ENCODE assay signal across 15 cellular contexts in the genomic region with DNA sequence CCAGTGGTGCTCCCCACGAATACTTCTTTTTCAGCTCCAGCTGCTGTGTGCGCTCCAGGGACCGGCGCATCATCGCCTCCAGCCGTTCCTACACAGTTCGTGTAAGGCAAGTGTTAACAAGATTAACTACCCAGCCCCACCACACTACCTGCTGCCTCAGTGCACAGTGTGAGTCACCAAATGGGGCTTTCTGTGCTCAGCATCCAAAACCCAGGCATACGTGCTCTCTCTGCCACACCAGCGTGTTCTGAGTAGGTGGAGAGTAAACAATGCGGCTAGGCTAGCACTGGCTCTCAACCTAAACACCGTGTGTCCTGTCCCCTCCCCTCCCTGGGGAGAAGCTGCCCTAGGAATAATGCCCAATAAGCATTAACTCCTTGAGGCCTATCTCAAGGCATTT.
DNase-seq lines count a peak whose midpoint lies in the region; ATAC-seq and TF ChIP-seq lines count a peak whose summit lies in the region.
"Had no signal": no experiment of that assay in that cellular context is flagged by ENCODE, and none has a peak within 500 bp of the region (broad histone marks: within the 10 kb centered on the region; RNA-seq: fewer than 3 reads in every experiment).

No MANE protein-coding gene starts in this region.

- CTCF ChIA-PET in SK-N-SH (lab: Yijun Ruan, JAX) = interaction anchor here (0.6 to 2.7 kb wide), 2 partner anchors 11 to 13 kb away, joined by 3 to 8 read pairs; no protein-coding TSS in a partner anchor

- no peak for TF ChIP-seq EP300 in SK-N-SH (IDR thresholded peaks at IDR 0.05; ENCODE audit: borderline replicate concordance in 1 of 2, low read depth in 1 of 2, low read length in 1 of 2)

- H4K20me1 ChIP-seq in BLaER1 (no peaks in the 10 kb centered on the region), SK-N-SH (ENCODE audit: insufficient read depth) (no peaks in the 10 kb centered on the region)

- H3K4me1 ChIP-seq in BLaER1 = peaks cover 56% of the 10 kb centered on the region
- no peaks in the 10 kb centered on the region; a peak in 1 of 4 replicates for H3K4me1 ChIP-seq in SK-N-SH (ENCODE audit: control insufficient read depth in 1 of 2, insufficient read depth in 2 of 2, low read depth in 1 of 2, low read length in 1 of 2)
- H3K4me1 ChIP-seq: heart left ventricle, sigmoid colon, vagina had no signal

- no peaks in the 10 kb centered on the region for H3F3A ChIP-seq in SK-N-SH (replicated peaks; ENCODE audit: insufficient read depth)

- H3K9ac ChIP-seq in BLaER1 (no peak overlapping the region), SK-N-SH (no peak overlapping the region)

- H3K4me3 ChIP-seq in BLaER1 (no peak overlapping the region), SK-N-SH (ENCODE audit: low read depth in 2 of 2, low read length in 1 of 2) (no peak overlapping the region)
- H3K4me3 ChIP-seq: heart left ventricle, sigmoid colon, vagina had no signal

- no peak overlapping the region for H2AFZ ChIP-seq in SK-N-SH (ENCODE audit: low read depth)

- TF ChIP-seq RAD21 in SK-N-SH (IDR thresholded peaks at IDR 0.05; ENCODE audit: low read length) = no peak

- H3K79me2 ChIP-seq in SK-N-SH (ENCODE audit: insufficient read depth) = no peaks in the 10 kb centered on the region

- H3K36me3 ChIP-seq in BLaER1 (no peaks in the 10 kb centered on the region), SK-N-SH (replicated peaks in 1 of 2; ENCODE audit: control insufficient read depth in 1 of 2, insufficient read depth in 2 of 2, low read length in 1 of 2) (no peaks in the 10 kb centered on the region)
- H3K36me3 ChIP-seq: heart left ventricle, sigmoid colon, vagina had no signal

- H3K27ac ChIP-seq in BLaER1 (no peak overlapping the region), SK-N-SH (ENCODE audit: low read depth in 2 of 2, low read length in 1 of 2) (no peak overlapping the region)
- H3K27ac ChIP-seq: heart left ventricle, sigmoid colon, vagina had no signal

- POLR2A ChIA-PET in SK-N-SH (lab: Yijun Ruan, JAX) = no interaction called here

- H3K9me2 ChIP-seq in SK-N-SH = no peaks in the 10 kb centered on the region

- WGBS in SK-N-SH (ENCODE audit: low lambda C conversion rate) = 44% methylated on average over 11 of the region's 11 CpGs

- peaks cover 3% of the 10 kb centered on the region; the same call in 1 of the 2 replicates for H3K27me3 ChIP-seq in BLaER1
- H3K27me3 ChIP-seq in SK-N-SH (ENCODE audit: insufficient read depth) = peaks cover 4% of the 10 kb centered on the region; the same call in 1 of the 2 replicates
- H3K27me3 ChIP-seq: sigmoid colon, vagina had no signal

- no peak for TF ChIP-seq CTCF in SK-N-SH (IDR thresholded peaks at IDR 0.05)

- H3K9me3 ChIP-seq in BLaER1 (no peaks in the 10 kb centered on the region), SK-N-SH (no peaks in the 10 kb centered on the region)
- H3K9me3 ChIP-seq: heart left ventricle, sigmoid colon, vagina had no signal

- H3K4me2 ChIP-seq in BLaER1 (peak overlapping the region; percentile 49), SK-N-SH (no peak overlapping the region)

- ATAC-seq in GM19025 (IDR thresholded peaks at IDR 0.05; ENCODE audit: low read depth, unreplicated experiment) = peak; percentile 56
- ATAC-seq in GM21447 (IDR thresholded peaks at IDR 0.05; ENCODE audit: unreplicated experiment) = no peak
- ATAC-seq: heart left ventricle had no signal

- DNase-seq in NCI-H187 treated with DMSO at 0.1 percent for 48 hours (lab: John Stamatoyannopoulos, UW) = peak; percentile 8
- peak; percentile 6 for DNase-seq in cerebellum (ENCODE audit: low spot score)
- no peak for DNase-seq in SK-N-SH
- no peak for DNase-seq in NCI-H1092 treated with DMSO at 0.1 percent for 48 hours (lab: John Stamatoyannopoulos, UW)
- DNase-seq in activated naive CD4-positive, alpha-beta T cell treated with Interleukin-2 at 50 U/mL for 16 hours = no peak
- DNase-seq: activated CD4-positive, alpha-beta T cell treated with anti-CD3 and anti-CD28 coated beads for 1 hour; activated naive CD8-positive, alpha-beta T cell treated with anti-CD3 and anti-CD28 coated beads for 36 hours; heart left ventricle; MV-4-11; RPMI8226; sigmoid colon had no signal

TF ChIP-seq in SK-N-SH, 30 proteins besides CTCF, POLR2A, EP300 and RAD21:
- TF ChIP-seq, protein P1, sequence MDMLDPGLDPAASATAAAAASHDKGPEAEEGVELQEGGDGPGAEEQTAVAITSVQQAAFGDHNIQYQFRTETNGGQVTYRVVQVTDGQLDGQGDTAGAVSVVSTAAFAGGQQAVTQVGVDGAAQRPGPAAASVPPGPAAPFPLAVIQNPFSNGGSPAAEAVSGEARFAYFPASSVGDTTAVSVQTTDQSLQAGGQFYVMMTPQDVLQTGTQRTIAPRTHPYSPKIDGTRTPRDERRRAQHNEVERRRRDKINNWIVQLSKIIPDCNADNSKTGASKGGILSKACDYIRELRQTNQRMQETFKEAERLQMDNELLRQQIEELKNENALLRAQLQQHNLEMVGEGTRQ (IDR thresholded peaks at IDR 0.05; ENCODE audit: borderline replicate concordance, low read depth, low read length) = no peak

Comparison
In these comparisons a context has a peak if more than half of its experiments do, and no peak if none do; other contexts are left out.
1. DNase-seq: peak in NCI-H187 treated with DMSO at 0.1 percent for 48 hours (single experiment) and cerebellum (single experiment); none in SK-N-SH (single experiment), NCI-H1092 treated with DMSO at 0.1 percent for 48 hours (single experiment) and activated naive CD4-positive, alpha-beta T cell treated with Interleukin-2 at 50 U/mL for 16 hours (single experiment).